Comparison of ENCODE assay signal across 1 cellular context in the genomic region with DNA sequence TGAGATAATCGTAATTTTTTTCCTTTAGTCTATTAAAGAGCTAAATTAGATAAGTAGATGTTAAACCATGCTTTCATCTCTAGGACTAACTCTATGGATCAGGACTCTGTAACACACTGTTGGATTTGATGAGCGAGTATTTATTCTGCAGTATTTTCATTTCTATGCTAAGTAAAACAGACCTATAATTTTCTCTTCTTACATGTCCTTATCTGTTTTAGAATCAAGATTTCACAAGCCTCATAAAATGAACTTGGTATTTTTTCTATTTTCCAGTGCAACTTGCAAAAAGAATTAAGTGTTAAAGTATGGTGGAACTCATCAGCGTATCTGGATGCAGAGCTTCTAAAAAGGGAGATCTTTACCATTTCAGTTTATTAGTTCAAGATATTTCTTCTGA.
TF ChIP-seq lines count a peak whose summit lies in the region.

No MANE protein-coding gene starts in this region.

TF ChIP-seq in GM23338, 12 proteins besides CTCF, POLR2A, EP300 and RAD21 (continued from another document):
- TF ChIP-seq REST (IDR thresholded peaks at IDR 0.05; ENCODE audit: unreplicated experiment), result no peak
- TF ChIP-seq ZNF114 (CRISPR knock-in tag; IDR thresholded peaks at IDR 0.05), result no peak
- no peak for TF ChIP-seq ETS1 (IDR thresholded peaks at IDR 0.05)
- TF ChIP-seq EZH2 (IDR thresholded peaks at IDR 0.05; ENCODE audit: low read depth, unreplicated experiment), result no peak
- no peak for TF ChIP-seq ZNF462 (CRISPR knock-in tag; IDR thresholded peaks at IDR 0.05)
- TF ChIP-seq JUNB (IDR thresholded peaks at IDR 0.05; ENCODE audit: unreplicated experiment), result no peak
- TF ChIP-seq POLR2AphosphoS5 (IDR thresholded peaks at IDR 0.05; ENCODE audit: low read depth), result no peak
- no peak for TF ChIP-seq STAT1 (IDR thresholded peaks at IDR 0.05; ENCODE audit: unreplicated experiment)
- no peak for TF ChIP-seq CREB1 (CRISPR knock-in tag; IDR thresholded peaks at IDR 0.05; ENCODE audit: low read depth)
- TF ChIP-seq ZNF331 (CRISPR knock-in tag; IDR thresholded peaks at IDR 0.05; ENCODE audit: low read depth), result no peak
